Comparison of ENCODE assay signal across 8 cellular contexts in genomic region chr1:67684526-67685066, GRCh38. TPM values are rescaled to one million over a fixed set of nuclear protein-coding genes. Genes with fewer than 3 reads are reported as not detected.
DNase-seq lines count a peak whose midpoint lies in the region; ATAC-seq, FAIRE-seq and TF ChIP-seq lines count a peak whose summit lies in the region.

No MANE protein-coding gene starts in this region.

- TF ChIP-seq EP300 in HepG2 (IDR thresholded peaks at IDR 0.05; ENCODE audit: low read depth in 2 of 2, low read length in 2 of 2) (no peak), HepG2 (CRISPR knock-in tag; IDR thresholded peaks at IDR 0.05; ENCODE audit: borderline replicate concordance) (no peak)

- WGBS in HepG2 (ENCODE audit: low lambda C conversion rate) = 1% methylated on average over 5 of the region's 20 CpGs

- peak overlapping the region; percentile 97 for H3K4me3 Mint-ChIP-seq in activated CD4-positive, alpha-beta T cell treated with anti-CD3 and anti-CD28 coated beads, Interleukin-2, amount 10 ng/mL, durations not matched to agents 7 days and 5 days
- H3K4me3 Mint-ChIP-seq in activated naive CD8-positive, alpha-beta T cell treated with anti-CD3 and anti-CD28 coated beads, Interleukin-2, amount 50 U/mL, for 24 hours = peak overlapping the region; percentile 92

- no peaks in the 10 kb centered on the region for H3K27me3 Mint-ChIP-seq in activated CD4-positive, alpha-beta T cell treated with anti-CD3 and anti-CD28 coated beads, Interleukin-2, amount 10 ng/mL, durations not matched to agents 7 days and 5 days
- H3K27me3 Mint-ChIP-seq in activated naive CD8-positive, alpha-beta T cell treated with anti-CD3 and anti-CD28 coated beads, Interleukin-2, amount 50 U/mL, for 24 hours = no peaks in the 10 kb centered on the region

- no peak for FAIRE-seq in HepG2 (lab: Jason Lieb, UNC)

- H3K9me3 ChIP-seq in HepG2 (ENCODE audit: low read length) = no peaks in the 10 kb centered on the region
- H3K9me3 ChIP-seq in thoracic aorta = no peaks in the 10 kb centered on the region

- CTCF ChIA-PET in activated CD4-positive, alpha-beta T cell treated with anti-CD3 and anti-CD28 coated beads, Interleukin-2, amount 10 ng/mL, durations not matched to agents 7 days and 5 days (lab: Charles Lee) = interaction anchor here (0.6 to 2.1 kb wide), 4 partner anchors 12 to 118 kb away, joined by 3 to 7 read pairs (median 3); no protein-coding TSS in a partner anchor
- CTCF ChIA-PET in HepG2 (lab: Yijun Ruan, JAX; ENCODE audit: low intra/inter-chr PET ratio, low total read pairs) = no interaction called here

- no peak for TF ChIP-seq POLR2A in HepG2 (IDR thresholded peaks at IDR 0.05; ENCODE audit: insufficient read depth in 1 of 2, low read depth in 2 of 2, low read length in 2 of 2)

- TF ChIP-seq CTCF in HepG2 (CRISPR knock-in tag; IDR thresholded peaks at IDR 0.05) (no peak), thoracic aorta (IDR thresholded peaks at IDR 0.05) (no peak)

- POLR2A ChIA-PET in activated CD4-positive, alpha-beta T cell treated with anti-CD3 and anti-CD28 coated beads, Interleukin-2, amount 10 ng/mL, durations not matched to agents 7 days and 5 days (lab: Charles Lee) = interaction anchor here (0.6 to 1.1 kb wide), 3 partner anchors 10 to 744 kb away, joined by 3 to 7 read pairs (median 6); no protein-coding TSS in a partner anchor
- POLR2A ChIA-PET in HepG2 (lab: Yijun Ruan, JAX) = interaction anchor here (0.9 to 4.3 kb wide), 39 partner anchors 11 to 255 kb away, joined by 3 to 114 read pairs (median 5); no protein-coding TSS in a partner anchor

- ATAC-seq in activated naive CD8-positive, alpha-beta T cell treated with anti-CD3 and anti-CD28 coated beads, Interleukin-2, amount 50 U/mL, for 24 hours = no peak
- ATAC-seq in HepG2 (no peak), thoracic aorta (ENCODE audit: insufficient number of reproducible peaks, low FRiP score, low read depth) (no peak), HG02885 (IDR thresholded peaks at IDR 0.05; ENCODE audit: poor library complexity, unreplicated experiment) (no peak)

- no peak overlapping the region for H2AFZ ChIP-seq in HepG2 (ENCODE audit: low read length)

- H3K27ac Mint-ChIP-seq in activated CD4-positive, alpha-beta T cell treated with anti-CD3 and anti-CD28 coated beads, Interleukin-2, amount 10 ng/mL, durations not matched to agents 7 days and 5 days = peak overlapping the region; percentile 99
- peak overlapping the region; percentile 95 for H3K27ac Mint-ChIP-seq in activated naive CD8-positive, alpha-beta T cell treated with anti-CD3 and anti-CD28 coated beads, Interleukin-2, amount 50 U/mL, for 24 hours

- peak overlapping the region; percentile 71 for H3K9ac ChIP-seq in HepG2 (ENCODE audit: insufficient read depth, low read depth, low read length)

- DNase-seq in activated CD4-positive, alpha-beta T cell treated with anti-CD3 and anti-CD28 coated beads, Interleukin-2, amount 10 ng/mL, durations not matched to agents 7 days and 5 days = no peak
- no peak for DNase-seq in activated CD4-positive, alpha-beta T cell treated with anti-CD3 and anti-CD28 coated beads for 1 hour
- DNase-seq in activated naive CD8-positive, alpha-beta T cell treated with anti-CD3 and anti-CD28 coated beads, Interleukin-2, amount 50 U/mL, for 24 hours = no peak
- DNase-seq in HepG2 (ENCODE audit: low spot score) (no peak), thoracic aorta (ENCODE audit: low spot score) (no peak), COLO829 (ENCODE audit: low spot score) (no peak)
- DNase-seq in stimulated activated CD4-positive, alpha-beta T cell treated with anti-CD3 and anti-CD28 coated beads, Interleukin-2, amount 100 ng/mL, for 48 hours = no peak

- in situ Hi-C loops in HepG2 (cut with HindIII; ENCODE audit: extremely low pct_ligation_motif_present, low pct_unique_long_range_greater_than_20kb) = loop anchor here (5.0 to 10.0 kb wide), 3 partner anchors 78 to 147 kb away; no protein-coding TSS in a partner anchor

- peaks cover 26% of the 10 kb centered on the region for H3K36me3 Mint-ChIP-seq in activated CD4-positive, alpha-beta T cell treated with anti-CD3 and anti-CD28 coated beads, Interleukin-2, amount 10 ng/mL, durations not matched to agents 7 days and 5 days (ENCODE audit: low read depth)
- H3K36me3 Mint-ChIP-seq in activated naive CD8-positive, alpha-beta T cell treated with anti-CD3 and anti-CD28 coated beads, Interleukin-2, amount 50 U/mL, for 24 hours (ENCODE audit: low read depth) = peaks cover 23% of the 10 kb centered on the region

- peaks cover 39% of the 10 kb centered on the region for H3K4me1 Mint-ChIP-seq in activated CD4-positive, alpha-beta T cell treated with anti-CD3 and anti-CD28 coated beads, Interleukin-2, amount 10 ng/mL, durations not matched to agents 7 days and 5 days
- H3K4me1 Mint-ChIP-seq in activated naive CD8-positive, alpha-beta T cell treated with anti-CD3 and anti-CD28 coated beads, Interleukin-2, amount 50 U/mL, for 24 hours = peaks cover 48% of the 10 kb centered on the region

- no peak for TF ChIP-seq RAD21 in HepG2 (CRISPR knock-in tag; IDR thresholded peaks at IDR 0.05)

- intact Hi-C loops in HepG2 (cut with micrococcal nuclease; ENCODE audit: unreplicated experiment) = loop anchor here (1.0 to 5.0 kb wide), 5 partner anchors 20 to 257 kb away; no protein-coding TSS in a partner anchor

- peaks cover 28% of the 10 kb centered on the region for H3K79me2 ChIP-seq in HepG2 (ENCODE audit: insufficient read depth, low read length)

- peak overlapping the region; percentile 49 for H3K27ac ChIP-seq in HepG2 (ENCODE audit: extremely low read length, insufficient read depth, low read length)
- peak overlapping the region; percentile 63 to 71 for H3K27ac ChIP-seq in thoracic aorta

- peak overlapping the region; percentile 95 for H3K4me2 ChIP-seq in HepG2 (ENCODE audit: low read depth, low read length)

- no peaks in the 10 kb centered on the region for H3K9me3 Mint-ChIP-seq in activated CD4-positive, alpha-beta T cell treated with anti-CD3 and anti-CD28 coated beads, Interleukin-2, amount 10 ng/mL, durations not matched to agents 7 days and 5 days
- H3K9me3 Mint-ChIP-seq in activated naive CD8-positive, alpha-beta T cell treated with anti-CD3 and anti-CD28 coated beads, Interleukin-2, amount 50 U/mL, for 24 hours = no peaks in the 10 kb centered on the region

- BruUV-seq in HepG2 (replicated peaks; lab: Mats Ljungman, UMichigan) = TSS peak; percentile 80

- H3K27me3 ChIP-seq in HepG2 (ENCODE audit: control insufficient read depth in 1 of 2, insufficient read depth in 2 of 2, low read length in 2 of 2) = no peaks in the 10 kb centered on the region; a peak in 1 of 5 replicates
- no peaks in the 10 kb centered on the region for H3K27me3 ChIP-seq in thoracic aorta (replicated peaks; ENCODE audit: insufficient read depth)

- peaks cover 1 to 14% of the 10 kb centered on the region in 2 experiments; a peak in 2 of 5 replicates for H3K36me3 ChIP-seq in HepG2 (replicated peaks in 1 of 2; ENCODE audit: control insufficient read depth in 1 of 2, insufficient read depth in 2 of 2, low read length in 2 of 2)
- H3K36me3 ChIP-seq in thoracic aorta = peaks cover 15% of the 10 kb centered on the region

- peaks cover 15% of the 10 kb centered on the region for H4K20me1 ChIP-seq in HepG2 (ENCODE audit: insufficient read depth, low read length)

- H3K4me3 ChIP-seq in HepG2 (replicated peaks in 1 of 3; ENCODE audit: insufficient read depth in 1 of 3, low read depth in 2 of 3, low read length in 3 of 3) (peak overlapping the region; percentile 53 to 63 (median 62)), thoracic aorta (peak overlapping the region; percentile 97)

- H3K4me1 ChIP-seq in HepG2 (ENCODE audit: insufficient read depth, low read length) = peaks cover 60% of the 10 kb centered on the region
- peaks cover 16 to 44% of the 10 kb centered on the region in 2 donors for H3K4me1 ChIP-seq in thoracic aorta (ENCODE audit: control insufficient read depth in 1 of 2, low read depth in 2 of 2)

RNA-seq across cellular contexts. Expression of gene GADD45A, which starts 0.4 kb away (rescaled TPM):
- total RNA-seq in activated CD4-positive, alpha-beta T cell treated with anti-CD3 and anti-CD28 coated beads, Interleukin-2, amount 10 ng/mL, durations not matched to agents 7 days and 5 days = 10 to 100 TPM; 14.2 to 16.6 TPM
- total RNA-seq in HepG2 (2016; rRNA removed; fragmentation: Illumina TruSeq; extraction: Trizol) (25.0 and 46.2 TPM in 2 replicates), thoracic aorta (100 to 1,000 TPM; 227 to 262 TPM)
- 21.8 and 26.9 TPM in 2 replicates for total RNA-seq in HepG2 (2016; cell fraction: cytosol; rRNA removed; fragmentation: Illumina TruSeq; extraction: Trizol; ENCODE audit: low read depth)
- 23.2 and 49.2 TPM in 2 replicates for total RNA-seq in HepG2 (2016; cell fraction: insoluble cytoplasmic fraction; rRNA removed; fragmentation: Illumina TruSeq; extraction: Trizol)
- 27.1 and 30.4 TPM in 2 replicates for total RNA-seq in HepG2 (2016; cell fraction: membrane; rRNA removed; fragmentation: Illumina TruSeq; extraction: Trizol)
- 59.8 and 64.1 TPM in 2 replicates for total RNA-seq in HepG2 (2016; cell fraction: nucleus; rRNA removed; fragmentation: Illumina TruSeq; extraction: Trizol)
- 33.2 and 36.2 TPM in 2 replicates for polyA plus RNA-seq in HepG2 (2011; rRNA removed)
- polyA plus RNA-seq in HepG2 (2011; cell fraction: cytosol; rRNA removed) = 30.4 and 31.8 TPM in 2 replicates
- 131 and 138 TPM in 2 replicates for polyA plus RNA-seq in HepG2 (2011; cell fraction: nucleus; rRNA removed)
- polyA plus RNA-seq in HepG2 (2012) = 49.0 and 63.8 TPM in 2 replicates
- polyA plus RNA-seq in HepG2 (2016; cell fraction: cytosol; fragmentation: Illumina TruSeq; extraction: Trizol; ENCODE audit: low read depth) = 24.1 and 25.0 TPM in 2 replicates
- polyA plus RNA-seq in HepG2 (2016; cell fraction: insoluble cytoplasmic fraction; fragmentation: Illumina TruSeq; extraction: Trizol; ENCODE audit: low read depth) = 48.7 and 51.1 TPM in 2 replicates
- 26.6 and 28.9 TPM in 2 replicates for polyA plus RNA-seq in HepG2 (2016; cell fraction: membrane; fragmentation: Illumina TruSeq; extraction: Trizol; ENCODE audit: low read depth)
- polyA plus RNA-seq in HepG2 (2016; cell fraction: nucleus; fragmentation: Illumina TruSeq; extraction: Trizol; ENCODE audit: insufficient read depth, low read depth) = 151 and 156 TPM in 2 replicates
- 1.4 and 17.0 TPM in 2 replicates for polyA minus RNA-seq in HepG2 (2011; rRNA and poly(A)+ RNA removed; ENCODE audit: low replicate concordance)
- polyA minus RNA-seq in HepG2 (2011; cell fraction: cytosol; rRNA and poly(A)+ RNA removed) = 11.3 and 13.7 TPM in 2 replicates
- 60.7 and 75.2 TPM in 2 replicates for polyA minus RNA-seq in HepG2 (2011; cell fraction: nucleus; rRNA and poly(A)+ RNA removed)
